In genomic region chr6:110528051-110528929, GRCh38 we compare ENCODE assay signal across 8 cellular contexts. TPM values are rescaled to one million over a fixed set of nuclear protein-coding genes. Genes with fewer than 3 reads are reported as not detected.
DNase-seq lines count a peak whose midpoint lies in the region; ATAC-seq, FAIRE-seq and TF ChIP-seq lines count a peak whose summit lies in the region.

No MANE protein-coding gene starts in this region.

- no TSS peak for BruUV-seq in mammary epithelial cell (replicated peaks; lab: Mats Ljungman, UMichigan)

- H3K4me3 ChIP-seq in AG09309 (ENCODE audit: control insufficient read depth, low read depth, low read length) (no peak overlapping the region), mammary epithelial cell (replicated peaks in 1 of 3; ENCODE audit: insufficient read depth in 1 of 3, low read depth in 2 of 3, low read length in 3 of 3) (no peak overlapping the region)

- H4K20me1 ChIP-seq in mammary epithelial cell (ENCODE audit: insufficient read depth, low read length): no peaks in the 10 kb centered on the region

- 0% methylated on average over 5 of the region's 5 CpGs for WGBS in mammary epithelial cell (ENCODE audit: low coverage, missing lambda C conversion rate)

- TF ChIP-seq CTCF in AG09309 (IDR thresholded peaks at IDR 0.05; ENCODE audit: control insufficient read depth, insufficient read depth, low read depth, low read length, missing control alignments): peak; percentile 64
- peak; percentile 71 to 81 for TF ChIP-seq CTCF in mammary epithelial cell (conservative IDR thresholded peaks at IDR 0.05 in 1 of 2, IDR thresholded peaks at IDR 0.05 in 1 of 2; ENCODE audit: extremely low read depth in 1 of 2, insufficient read depth in 1 of 2, low read depth in 1 of 2, low read length in 2 of 2)

- peak overlapping the region; percentile 96 for H3K27ac ChIP-seq in mammary epithelial cell (ENCODE audit: insufficient read depth, low read depth, low read length)

- H3K4me2 ChIP-seq in mammary epithelial cell (ENCODE audit: insufficient read depth, low read depth, low read length): peak overlapping the region; percentile 77

- in situ Hi-C loops in mammary epithelial cell (cut with MboI; ENCODE audit: low sequenced_read_pairs in 2 of 2): loop anchor here in 1 of 2 donors (10.0 kb wide), 1 partner anchor 147 kb away; no protein-coding TSS in a partner anchor

- no peaks in the 10 kb centered on the region for H3K79me2 ChIP-seq in mammary epithelial cell (ENCODE audit: insufficient read depth, low read length)

- ATAC-seq in GM19463 (IDR thresholded peaks at IDR 0.05; ENCODE audit: unreplicated experiment) (peak; percentile 67), HG02759 (IDR thresholded peaks at IDR 0.05; ENCODE audit: unreplicated experiment) (no peak)

- peak overlapping the region; percentile 51 for H2AFZ ChIP-seq in mammary epithelial cell (ENCODE audit: low read depth, low read length)

- DNase-seq in AG09309 (ENCODE audit: low read depth): peak; percentile 96
- DNase-seq in NCI-H2029 (lab: John Stamatoyannopoulos, UW): peak; percentile 71
- DNase-seq in mammary epithelial cell: peak; percentile 97
- peak; percentile 94 for DNase-seq in kidney glomerular epithelial cell (lab: John Stamatoyannopoulos, UW)
- DNase-seq in stimulated activated CD4-positive, alpha-beta T cell treated with anti-CD3 and anti-CD28 coated beads, Interleukin-4, amount 100 ng/mL, for 24 hours: peak; percentile 64

- peaks cover 40% of the 10 kb centered on the region for H3K4me1 ChIP-seq in mammary epithelial cell (ENCODE audit: insufficient read depth, low read length)

- no peaks in the 10 kb centered on the region for H3K27me3 ChIP-seq in mammary epithelial cell (ENCODE audit: insufficient read depth, low read length)

- CTCF ChIA-PET in mammary epithelial cell (lab: Charles Lee; ENCODE audit: low non-redundant PET): interaction anchor here (0.7 to 1.0 kb wide), 2 partner anchors 171 to 418 kb away, joined by 3 to 9 read pairs; no protein-coding TSS in a partner anchor

- H3K9me3 ChIP-seq in mammary epithelial cell (replicated peaks; ENCODE audit: insufficient read depth, low read length): peaks cover 10% of the 10 kb centered on the region

- intact Hi-C loops in mammary epithelial cell (cut with micrococcal nuclease): loop anchor here (1.0 to 10.0 kb wide), 9 partner anchors 99 to 727 kb away; partner anchors contain the start of genes CDK19 and RPF2

- FAIRE-seq in TTC549 (lab: Jason Lieb, UNC): peak; percentile 97

- dilution Hi-C loops in mammary epithelial cell (cut with HindIII; ENCODE audit: low sequenced_read_pairs): no loop called here

- peak overlapping the region; percentile 42 for H3K9ac ChIP-seq in mammary epithelial cell (ENCODE audit: insufficient read depth, low read length)

- H3K36me3 ChIP-seq in mammary epithelial cell (ENCODE audit: insufficient read depth, low read length): no peaks in the 10 kb centered on the region

RNA-seq across cellular contexts. Expression of gene SLC22A16, which starts 51.9 kb away (rescaled TPM):
- under 1 TPM in 1 of 2 donors, not detected in 1; under 0.01 TPM for total RNA-seq in mammary epithelial cell
- not detected for polyA plus RNA-seq in mammary epithelial cell
- not detected for polyA minus RNA-seq in mammary epithelial cell
